Comparison of ENCODE assay signal across 1 cellular context in genomic region chr20:64101731-64102621, GRCh38.
TF ChIP-seq lines count a peak whose summit lies in the region.

No MANE protein-coding gene starts in this region.

TF ChIP-seq in HepG2, 621 proteins besides CTCF, POLR2A, EP300 and RAD21 (continued from another document and continues in another):
- TF ChIP-seq ZNF512B (CRISPR knock-in tag; IDR thresholded peaks at IDR 0.05; ENCODE audit: borderline replicate concordance): 0 out of 2 replicates have a peak, but pooled peaks have one; percentile 46
- TF ChIP-seq, protein P1, sequence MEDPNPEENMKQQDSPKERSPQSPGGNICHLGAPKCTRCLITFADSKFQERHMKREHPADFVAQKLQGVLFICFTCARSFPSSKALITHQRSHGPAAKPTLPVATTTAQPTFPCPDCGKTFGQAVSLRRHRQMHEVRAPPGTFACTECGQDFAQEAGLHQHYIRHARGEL (CRISPR knock-in tag; IDR thresholded peaks at IDR 0.05): no peak
- TF ChIP-seq, protein P2, sequence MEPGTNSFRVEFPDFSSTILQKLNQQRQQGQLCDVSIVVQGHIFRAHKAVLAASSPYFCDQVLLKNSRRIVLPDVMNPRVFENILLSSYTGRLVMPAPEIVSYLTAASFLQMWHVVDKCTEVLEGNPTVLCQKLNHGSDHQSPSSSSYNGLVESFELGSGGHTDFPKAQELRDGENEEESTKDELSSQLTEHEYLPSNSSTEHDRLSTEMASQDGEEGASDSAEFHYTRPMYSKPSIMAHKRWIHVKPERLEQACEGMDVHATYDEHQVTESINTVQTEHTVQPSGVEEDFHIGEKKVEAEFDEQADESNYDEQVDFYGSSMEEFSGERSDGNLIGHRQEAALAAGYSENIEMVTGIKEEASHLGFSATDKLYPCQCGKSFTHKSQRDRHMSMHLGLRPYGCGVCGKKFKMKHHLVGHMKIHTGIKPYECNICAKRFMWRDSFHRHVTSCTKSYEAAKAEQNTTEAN (CRISPR knock-in tag; conservative IDR thresholded peaks at IDR 0.05): no peak
- TF ChIP-seq ZNF788 (CRISPR knock-in tag; IDR thresholded peaks at IDR 0.05; ENCODE audit: borderline replicate concordance): no peak
- no peak for TF ChIP-seq MED13 (CRISPR knock-in tag; IDR thresholded peaks at IDR 0.05)
- no peak for TF ChIP-seq SNAPC2 (CRISPR knock-in tag; IDR thresholded peaks at IDR 0.05)
- TF ChIP-seq HCFC1 (IDR thresholded peaks at IDR 0.05; ENCODE audit: low read depth, low read length): 0 out of 2 replicates have a peak, but pooled peaks have one; percentile 6
- no peak for TF ChIP-seq HNF4G (IDR thresholded peaks at IDR 0.05; ENCODE audit: borderline replicate concordance, low read depth, low read length)
- TF ChIP-seq HNF4G (CRISPR knock-in tag; IDR thresholded peaks at IDR 0.05; ENCODE audit: borderline replicate concordance, low read depth): no peak
- TF ChIP-seq ZNF260 (CRISPR knock-in tag; IDR thresholded peaks at IDR 0.05; ENCODE audit: borderline replicate concordance, low read depth): no peak
- TF ChIP-seq HOXA5 (CRISPR knock-in tag; IDR thresholded peaks at IDR 0.05): no peak
- no peak for TF ChIP-seq NAIF1 (CRISPR knock-in tag; IDR thresholded peaks at IDR 0.05; ENCODE audit: borderline replicate concordance)
- no peak for TF ChIP-seq POLR2AphosphoS2 (IDR thresholded peaks at IDR 0.05; ENCODE audit: low read depth, low read length)
- TF ChIP-seq ZNF841 (CRISPR knock-in tag; IDR thresholded peaks at IDR 0.05; ENCODE audit: borderline replicate concordance): no peak
- TF ChIP-seq ERF (CRISPR knock-in tag; IDR thresholded peaks at IDR 0.05): 0 out of 2 replicates have a peak, but pooled peaks have one; percentile 21
- no peak for TF ChIP-seq ZNF234 (CRISPR knock-in tag; conservative IDR thresholded peaks at IDR 0.05)
- no peak for TF ChIP-seq ZNF713 (CRISPR knock-in tag; IDR thresholded peaks at IDR 0.05)
- TF ChIP-seq ETS1 (CRISPR knock-in tag; IDR thresholded peaks at IDR 0.05): no peak
- TF ChIP-seq GPN1 (CRISPR knock-in tag; IDR thresholded peaks at IDR 0.05; ENCODE audit: borderline replicate concordance): no peak; the same call in 1 of the 2 replicates
- TF ChIP-seq, protein P3, sequence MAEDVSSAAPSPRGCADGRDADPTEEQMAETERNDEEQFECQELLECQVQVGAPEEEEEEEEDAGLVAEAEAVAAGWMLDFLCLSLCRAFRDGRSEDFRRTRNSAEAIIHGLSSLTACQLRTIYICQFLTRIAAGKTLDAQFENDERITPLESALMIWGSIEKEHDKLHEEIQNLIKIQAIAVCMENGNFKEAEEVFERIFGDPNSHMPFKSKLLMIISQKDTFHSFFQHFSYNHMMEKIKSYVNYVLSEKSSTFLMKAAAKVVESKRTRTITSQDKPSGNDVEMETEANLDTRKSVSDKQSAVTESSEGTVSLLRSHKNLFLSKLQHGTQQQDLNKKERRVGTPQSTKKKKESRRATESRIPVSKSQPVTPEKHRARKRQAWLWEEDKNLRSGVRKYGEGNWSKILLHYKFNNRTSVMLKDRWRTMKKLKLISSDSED (CRISPR knock-in tag; IDR thresholded peaks at IDR 0.05): no peak
- TF ChIP-seq HNRNPL (IDR thresholded peaks at IDR 0.05; ENCODE audit: low read depth, low read length): no peak
- TF ChIP-seq SMAD1 (CRISPR knock-in tag; IDR thresholded peaks at IDR 0.05; ENCODE audit: borderline replicate concordance, low read depth): no peak; the same call in 1 of the 2 replicates
- no peak for TF ChIP-seq TAF1 (CRISPR knock-in tag; IDR thresholded peaks at IDR 0.05)
- peak; percentile 54; the same call in 1 of the 2 replicates for TF ChIP-seq ZSCAN21 (CRISPR knock-in tag; IDR thresholded peaks at IDR 0.05; ENCODE audit: borderline replicate concordance)
- no peak for TF ChIP-seq ZNF17 (CRISPR knock-in tag; IDR thresholded peaks at IDR 0.05)
- TF ChIP-seq, protein P4, sequence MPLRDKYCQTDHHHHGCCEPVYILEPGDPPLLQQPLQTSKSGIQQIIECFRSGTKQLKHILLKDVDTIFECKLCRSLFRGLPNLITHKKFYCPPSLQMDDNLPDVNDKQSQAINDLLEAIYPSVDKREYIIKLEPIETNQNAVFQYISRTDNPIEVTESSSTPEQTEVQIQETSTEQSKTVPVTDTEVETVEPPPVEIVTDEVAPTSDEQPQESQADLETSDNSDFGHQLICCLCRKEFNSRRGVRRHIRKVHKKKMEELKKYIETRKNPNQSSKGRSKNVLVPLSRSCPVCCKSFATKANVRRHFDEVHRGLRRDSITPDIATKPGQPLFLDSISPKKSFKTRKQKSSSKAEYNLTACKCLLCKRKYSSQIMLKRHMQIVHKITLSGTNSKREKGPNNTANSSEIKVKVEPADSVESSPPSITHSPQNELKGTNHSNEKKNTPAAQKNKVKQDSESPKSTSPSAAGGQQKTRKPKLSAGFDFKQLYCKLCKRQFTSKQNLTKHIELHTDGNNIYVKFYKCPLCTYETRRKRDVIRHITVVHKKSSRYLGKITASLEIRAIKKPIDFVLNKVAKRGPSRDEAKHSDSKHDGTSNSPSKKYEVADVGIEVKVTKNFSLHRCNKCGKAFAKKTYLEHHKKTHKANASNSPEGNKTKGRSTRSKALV (CRISPR knock-in tag; IDR thresholded peaks at IDR 0.05): no peak
- TF ChIP-seq MTF1 (CRISPR knock-in tag; IDR thresholded peaks at IDR 0.05): no peak
- no peak for TF ChIP-seq ZC3H13 (CRISPR knock-in tag; IDR thresholded peaks at IDR 0.05)
- no peak for TF ChIP-seq SRSF4 (IDR thresholded peaks at IDR 0.05; ENCODE audit: low read depth, low read length, poor library complexity, severe bottlenecking)
- no peak for TF ChIP-seq ZBTB14 (CRISPR knock-in tag; IDR thresholded peaks at IDR 0.05)
- no peak for TF ChIP-seq MZF1 (CRISPR knock-in tag; IDR thresholded peaks at IDR 0.05; ENCODE audit: borderline replicate concordance)
- TF ChIP-seq FOSL1 (CRISPR knock-in tag; IDR thresholded peaks at IDR 0.05; ENCODE audit: borderline replicate concordance): no peak
- no peak for TF ChIP-seq EZH2 (conservative IDR thresholded peaks at IDR 0.05; ENCODE audit: low read depth, low read length)
- TF ChIP-seq ZNF766 (CRISPR knock-in tag; IDR thresholded peaks at IDR 0.05; ENCODE audit: borderline replicate concordance): no peak
- TF ChIP-seq ZNF547 (CRISPR knock-in tag; IDR thresholded peaks at IDR 0.05): peak; percentile 66; the same call in 1 of the 2 replicates
- no peak for TF ChIP-seq HDAC6 (IDR thresholded peaks at IDR 0.05; ENCODE audit: low read depth, low read length)
- no peak for TF ChIP-seq SMAD3 (CRISPR knock-in tag; IDR thresholded peaks at IDR 0.05)
- TF ChIP-seq, protein P5, sequence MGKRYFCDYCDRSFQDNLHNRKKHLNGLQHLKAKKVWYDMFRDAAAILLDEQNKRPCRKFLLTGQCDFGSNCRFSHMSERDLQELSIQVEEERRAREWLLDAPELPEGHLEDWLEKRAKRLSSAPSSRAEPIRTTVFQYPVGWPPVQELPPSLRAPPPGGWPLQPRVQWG (CRISPR knock-in tag; IDR thresholded peaks at IDR 0.05; ENCODE audit: borderline replicate concordance, low read depth): no peak
- no peak for TF ChIP-seq ZNF160 (CRISPR knock-in tag; IDR thresholded peaks at IDR 0.05)
- TF ChIP-seq SP1 (IDR thresholded peaks at IDR 0.05): no peak
- TF ChIP-seq SP1 (CRISPR knock-in tag; IDR thresholded peaks at IDR 0.05): peak; percentile 50; the same call in 1 of the 2 replicates
- TF ChIP-seq KDM5B (CRISPR knock-in tag; IDR thresholded peaks at IDR 0.05; ENCODE audit: borderline replicate concordance): peak; percentile 39; the same call in 1 of the 2 replicates
- no peak for TF ChIP-seq ZNF558 (CRISPR knock-in tag; IDR thresholded peaks at IDR 0.05; ENCODE audit: borderline replicate concordance)
- no peak for TF ChIP-seq PLRG1 (conservative IDR thresholded peaks at IDR 0.05)
- TF ChIP-seq PREB (CRISPR knock-in tag; IDR thresholded peaks at IDR 0.05): no peak
- TF ChIP-seq MEF2D (CRISPR knock-in tag; IDR thresholded peaks at IDR 0.05): no peak
- TF ChIP-seq, protein P6, sequence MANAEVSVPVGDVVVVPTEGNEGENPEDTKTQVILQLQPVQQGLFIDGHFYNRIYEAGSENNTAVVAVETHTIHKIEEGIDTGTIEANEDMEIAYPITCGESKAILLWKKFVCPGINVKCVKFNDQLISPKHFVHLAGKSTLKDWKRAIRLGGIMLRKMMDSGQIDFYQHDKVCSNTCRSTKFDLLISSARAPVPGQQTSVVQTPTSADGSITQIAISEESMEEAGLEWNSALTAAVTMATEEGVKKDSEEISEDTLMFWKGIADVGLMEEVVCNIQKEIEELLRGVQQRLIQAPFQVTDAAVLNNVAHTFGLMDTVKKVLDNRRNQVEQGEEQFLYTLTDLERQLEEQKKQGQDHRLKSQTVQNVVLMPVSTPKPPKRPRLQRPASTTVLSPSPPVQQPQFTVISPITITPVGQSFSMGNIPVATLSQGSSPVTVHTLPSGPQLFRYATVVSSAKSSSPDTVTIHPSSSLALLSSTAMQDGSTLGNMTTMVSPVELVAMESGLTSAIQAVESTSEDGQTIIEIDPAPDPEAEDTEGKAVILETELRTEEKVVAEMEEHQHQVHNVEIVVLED (CRISPR knock-in tag; IDR thresholded peaks at IDR 0.05; ENCODE audit: borderline replicate concordance): no peak
- no peak for TF ChIP-seq ZNF30 (CRISPR knock-in tag; IDR thresholded peaks at IDR 0.05)
- no peak for TF ChIP-seq ZNF383 (CRISPR knock-in tag; IDR thresholded peaks at IDR 0.05; ENCODE audit: borderline replicate concordance)
- TF ChIP-seq, protein P7, sequence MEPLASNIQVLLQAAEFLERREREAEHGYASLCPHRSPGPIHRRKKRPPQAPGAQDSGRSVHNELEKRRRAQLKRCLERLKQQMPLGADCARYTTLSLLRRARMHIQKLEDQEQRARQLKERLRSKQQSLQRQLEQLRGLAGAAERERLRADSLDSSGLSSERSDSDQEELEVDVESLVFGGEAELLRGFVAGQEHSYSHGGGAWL (CRISPR knock-in tag; IDR thresholded peaks at IDR 0.05): peak; percentile 71; the same call in 1 of the 2 replicates
- TF ChIP-seq ZNF280B (CRISPR knock-in tag; IDR thresholded peaks at IDR 0.05; ENCODE audit: borderline replicate concordance): peak; percentile 38
- TF ChIP-seq ZNF543 (CRISPR knock-in tag; IDR thresholded peaks at IDR 0.05): no peak
- no peak for TF ChIP-seq TCF12 (IDR thresholded peaks at IDR 0.05)
- TF ChIP-seq TCF12 (CRISPR knock-in tag; IDR thresholded peaks at IDR 0.05): no peak
- TF ChIP-seq ZFP36L1 (CRISPR knock-in tag; IDR thresholded peaks at IDR 0.05): no peak
